Comparison of ENCODE assay signal across 1 cellular context in genomic region chr2:176534798-176535479, GRCh38.
A peak's percentile ranks its signal among the peaks of the same experiment; 100 is the strongest.
TF ChIP-seq lines count a peak whose summit lies in the region.

No MANE protein-coding gene starts in this region.

TF ChIP-seq in HEK293, 187 proteins besides CTCF, POLR2A, EP300 and RAD21 (continued from another document and continues in another):
- TF ChIP-seq PRDM2 (tag by site-specific recombination; IDR thresholded peaks at IDR 0.05; ENCODE audit: borderline replicate concordance), result no peak
- TF ChIP-seq ZNF660 (tag by site-specific recombination; IDR thresholded peaks at IDR 0.05), result 0 out of 2 replicates have a peak, but pooled peaks have one; percentile 18
- TF ChIP-seq ZNF580 (tag by site-specific recombination; IDR thresholded peaks at IDR 0.05), result no peak
- TF ChIP-seq ZBTB21 (tag by site-specific recombination; IDR thresholded peaks at IDR 0.05), result peak; percentile 5; the same call in 1 of the 2 replicates
- TF ChIP-seq REST (tag by site-specific recombination; IDR thresholded peaks at IDR 0.05), result no peak
- no peak for TF ChIP-seq ZNF114 (tag by site-specific recombination; IDR thresholded peaks at IDR 0.05)
- TF ChIP-seq ZNF148 (tag by site-specific recombination; IDR thresholded peaks at IDR 0.05; ENCODE audit: borderline replicate concordance), result no peak
- TF ChIP-seq ZNF362 (tag by site-specific recombination; IDR thresholded peaks at IDR 0.05), result no peak
- no peak for TF ChIP-seq MEIS1 (CRISPR knock-in tag; IDR thresholded peaks at IDR 0.05; ENCODE audit: borderline replicate concordance)
- TF ChIP-seq ZBTB49 (tag by site-specific recombination; IDR thresholded peaks at IDR 0.05; ENCODE audit: low read depth), result no peak
- TF ChIP-seq ZNF132 (tag by site-specific recombination; IDR thresholded peaks at IDR 0.05; ENCODE audit: borderline replicate concordance), result no peak
- TF ChIP-seq ZNF645 (tag by site-specific recombination; IDR thresholded peaks at IDR 0.05), result no peak
- TF ChIP-seq ZNF654 (tag by site-specific recombination; IDR thresholded peaks at IDR 0.05; ENCODE audit: low read depth), result no peak; the same call in 1 of the 2 replicates
- TF ChIP-seq KLF8 (tag by site-specific recombination; IDR thresholded peaks at IDR 0.05), result no peak
- no peak for TF ChIP-seq BCL11A (tag by site-specific recombination; IDR thresholded peaks at IDR 0.05; ENCODE audit: low read depth)
- no peak for TF ChIP-seq ZNF488 (tag by site-specific recombination; IDR thresholded peaks at IDR 0.05)
- no peak for TF ChIP-seq ZNF658 (tag by site-specific recombination; IDR thresholded peaks at IDR 0.05)
- TF ChIP-seq ZBTB48 (tag by site-specific recombination; IDR thresholded peaks at IDR 0.05), result no peak
- TF ChIP-seq SETDB1 (IDR thresholded peaks at IDR 0.05; ENCODE audit: insufficient read length, low read length), result no peak
- no peak for TF ChIP-seq PRDM1 (tag by site-specific recombination; IDR thresholded peaks at IDR 0.05)
- no peak for TF ChIP-seq GLI2 (tag by site-specific recombination; IDR thresholded peaks at IDR 0.05; ENCODE audit: borderline replicate concordance, low read depth)
- no peak for TF ChIP-seq ZNF501 (tag by site-specific recombination; IDR thresholded peaks at IDR 0.05)
- no peak for TF ChIP-seq ZNF18 (tag by site-specific recombination; IDR thresholded peaks at IDR 0.05)
- TF ChIP-seq ZBTB44 (tag by site-specific recombination; IDR thresholded peaks at IDR 0.05), result 0 out of 2 replicates have a peak, but pooled peaks have one; percentile 32
- no peak for TF ChIP-seq ZNF146 (tag by site-specific recombination; IDR thresholded peaks at IDR 0.05)
- no peak for TF ChIP-seq ZNF155 (tag by site-specific recombination; IDR thresholded peaks at IDR 0.05)
- TF ChIP-seq GLIS1 (tag by site-specific recombination; IDR thresholded peaks at IDR 0.05), result no peak
- peak; percentile 46; the same call in 1 of the 2 replicates for TF ChIP-seq OVOL3 (tag by site-specific recombination; IDR thresholded peaks at IDR 0.05)
- TF ChIP-seq ZSCAN30 (tag by site-specific recombination; IDR thresholded peaks at IDR 0.05), result peak; percentile 47; the same call in 1 of the 2 replicates
- TF ChIP-seq ZNF561 (tag by site-specific recombination; IDR thresholded peaks at IDR 0.05; ENCODE audit: borderline replicate concordance), result no peak
- no peak for TF ChIP-seq ZNF404 (tag by site-specific recombination; IDR thresholded peaks at IDR 0.05)
- TF ChIP-seq ZNF830 (tag by site-specific recombination; IDR thresholded peaks at IDR 0.05; ENCODE audit: low read depth), result no peak
- no peak for TF ChIP-seq EGR2 (tag by site-specific recombination; IDR thresholded peaks at IDR 0.05; ENCODE audit: low read depth)
- TF ChIP-seq BCL11B (tag by site-specific recombination; IDR thresholded peaks at IDR 0.05; ENCODE audit: low read depth), result no peak
